ENCODE assay signal across 15 cellular contexts in genomic region chr16:87703071-87703470, GRCh38.
DNase-seq lines count a peak whose midpoint lies in the region; ATAC-seq lines count a peak whose summit lies in the region.
"Had no signal": no experiment of that assay in that cellular context is flagged by ENCODE, and none has a peak within 500 bp of the region (broad histone marks: within the 10 kb centered on the region; RNA-seq: fewer than 3 reads in every experiment).

No MANE protein-coding gene starts in this region.

- no peak for DNase-seq in CD4-positive, CD25-positive, alpha-beta regulatory T cell
- no peak for DNase-seq in CD8-positive, alpha-beta memory T cell
- no peak for DNase-seq in activated CD8-positive, alpha-beta T cell treated with anti-CD3 and anti-CD28 coated beads, Interleukin-2, amount 10 ng/mL, durations not matched to agents 7 days and 5 days
- peak; percentile 22 to 57 for DNase-seq in lung microvascular endothelial cell (ENCODE audit: low read depth in 2 of 2)
- no peak for DNase-seq in G401 (ENCODE audit: low spot score)
- DNase-seq in pons (ENCODE audit: low spot score): no peak
- DNase-seq in CD1c-positive myeloid dendritic cell (ENCODE audit: extremely low spot score): no peak
- DNase-seq: kidney, NCI-H1092, NCI-H2081 treated with DMSO at 0.1 percent for 48 hours, NCI-H524 treated with DMSO at 0.1 percent for 48 hours, SIG-M5 had no signal

- no peaks in the 10 kb centered on the region for H3K27me3 ChIP-seq in CD4-positive, CD25-positive, alpha-beta regulatory T cell (ENCODE audit: control insufficient read depth, insufficient read depth, low read length)
- no peaks in the 10 kb centered on the region for H3K27me3 ChIP-seq in CD8-positive, alpha-beta memory T cell (ENCODE audit: insufficient read depth, low read length, poor library complexity, severe bottlenecking)
- H3K27me3 ChIP-seq: neural progenitor cell had no signal

- CTCF ChIA-PET in CD8-positive, alpha-beta memory T cell (lab: Charles Lee): interaction anchor here (1.0 to 2.0 kb wide), 3 partner anchors 66 to 67 kb away, joined by 3 to 5 read pairs (median 4); no protein-coding TSS in a partner anchor
- CTCF ChIA-PET in activated CD8-positive, alpha-beta T cell treated with anti-CD3 and anti-CD28 coated beads, Interleukin-2, amount 10 ng/mL, durations not matched to agents 7 days and 5 days (lab: Charles Lee): interaction anchor here (1.8 to 2.3 kb wide), 2 partner anchors 66 to 67 kb away, joined by 7 to 11 read pairs; no protein-coding TSS in a partner anchor

- peak overlapping the region; percentile 58 for H3K4me3 ChIP-seq in CD4-positive, CD25-positive, alpha-beta regulatory T cell (ENCODE audit: low read depth, low read length)
- no peak overlapping the region for H3K4me3 ChIP-seq in CD8-positive, alpha-beta memory T cell (ENCODE audit: low read length)
- H3K4me3 ChIP-seq: neural progenitor cell had no signal

- peaks cover 1% of the 10 kb centered on the region for H3K36me3 Mint-ChIP-seq in CD4-positive, CD25-positive, alpha-beta regulatory T cell
- peaks cover 0 to 52% (median 5%) of the 10 kb centered on the region in 3 donors for H3K36me3 Mint-ChIP-seq in CD8-positive, alpha-beta memory T cell
- peaks cover 37% of the 10 kb centered on the region for H3K36me3 Mint-ChIP-seq in activated CD8-positive, alpha-beta T cell treated with anti-CD3 and anti-CD28 coated beads, Interleukin-2, amount 10 ng/mL, durations not matched to agents 7 days and 5 days (ENCODE audit: low read depth)

- peaks cover 11% of the 10 kb centered on the region for H3K36me3 ChIP-seq in CD4-positive, CD25-positive, alpha-beta regulatory T cell (ENCODE audit: control insufficient read depth, insufficient read depth, low read length)
- peaks cover 13% of the 10 kb centered on the region for H3K36me3 ChIP-seq in CD8-positive, alpha-beta memory T cell (ENCODE audit: insufficient read depth, low read length)
- H3K36me3 ChIP-seq: neural progenitor cell had no signal

- POLR2A ChIA-PET in CD8-positive, alpha-beta memory T cell (lab: Charles Lee): interaction anchor here (1.0 kb wide), 1 partner anchor 63 kb away, joined by 3 read pairs; the partner anchor contains the start of gene KLHDC4
- POLR2A ChIA-PET in activated CD8-positive, alpha-beta T cell treated with anti-CD3 and anti-CD28 coated beads, Interleukin-2, amount 10 ng/mL, durations not matched to agents 7 days and 5 days (lab: Charles Lee): no interaction called here

- no peaks in the 10 kb centered on the region for H3K9me3 Mint-ChIP-seq in CD4-positive, CD25-positive, alpha-beta regulatory T cell
- H3K9me3 Mint-ChIP-seq in CD8-positive, alpha-beta memory T cell: no peaks in the 10 kb centered on the region
- H3K9me3 Mint-ChIP-seq in activated CD8-positive, alpha-beta T cell treated with anti-CD3 and anti-CD28 coated beads, Interleukin-2, amount 10 ng/mL, durations not matched to agents 7 days and 5 days (ENCODE audit: insufficient read depth): no peaks in the 10 kb centered on the region
- H3K9me3 Mint-ChIP-seq: neural progenitor cell had no signal

- H3K4me3 Mint-ChIP-seq in CD4-positive, CD25-positive, alpha-beta regulatory T cell: peak overlapping the region in 2 of 4 donors; percentile 21 to 65
- peak overlapping the region in 1 of 7 donors; percentile 11 for H3K4me3 Mint-ChIP-seq in CD8-positive, alpha-beta memory T cell
- H3K4me3 Mint-ChIP-seq in activated CD8-positive, alpha-beta T cell treated with anti-CD3 and anti-CD28 coated beads, Interleukin-2, amount 10 ng/mL, durations not matched to agents 7 days and 5 days: peak overlapping the region; percentile 19
- H3K4me3 Mint-ChIP-seq: neural progenitor cell had no signal

- H3K27me3 Mint-ChIP-seq in CD4-positive, CD25-positive, alpha-beta regulatory T cell: no peaks in the 10 kb centered on the region
- H3K27me3 Mint-ChIP-seq in CD8-positive, alpha-beta memory T cell: no peaks in the 10 kb centered on the region
- no peaks in the 10 kb centered on the region for H3K27me3 Mint-ChIP-seq in activated CD8-positive, alpha-beta T cell treated with anti-CD3 and anti-CD28 coated beads, Interleukin-2, amount 10 ng/mL, durations not matched to agents 7 days and 5 days (ENCODE audit: low read depth)

- no peak for ATAC-seq in CD4-positive, CD25-positive, alpha-beta regulatory T cell (ENCODE audit: low read depth in 2 of 2)
- ATAC-seq in activated CD8-positive, alpha-beta T cell treated with anti-CD3 and anti-CD28 coated beads, Interleukin-2, amount 10 ng/mL, durations not matched to agents 7 days and 5 days: no peak
- no peak for ATAC-seq in HG03469 (IDR thresholded peaks at IDR 0.05; ENCODE audit: unreplicated experiment)

- H3K4me1 ChIP-seq in CD4-positive, CD25-positive, alpha-beta regulatory T cell (ENCODE audit: control insufficient read depth, insufficient read depth, low read length, poor library complexity, severe bottlenecking): peaks cover 31% of the 10 kb centered on the region
- peaks cover 42% of the 10 kb centered on the region for H3K4me1 ChIP-seq in CD8-positive, alpha-beta memory T cell (ENCODE audit: insufficient read depth, low read length)

- H3K27ac Mint-ChIP-seq in CD4-positive, CD25-positive, alpha-beta regulatory T cell: peak overlapping the region; percentile 87 to 97 (median 92)
- peak overlapping the region in 6 of 8 donors; percentile 17 to 90 (median 57) for H3K27ac Mint-ChIP-seq in CD8-positive, alpha-beta memory T cell
- H3K27ac Mint-ChIP-seq in activated CD8-positive, alpha-beta T cell treated with anti-CD3 and anti-CD28 coated beads, Interleukin-2, amount 10 ng/mL, durations not matched to agents 7 days and 5 days: peak overlapping the region; percentile 67
- H3K27ac Mint-ChIP-seq: neural progenitor cell had no signal

- no peak overlapping the region for H3K27ac ChIP-seq in CD4-positive, CD25-positive, alpha-beta regulatory T cell (ENCODE audit: insufficient read depth, low read length, poor library complexity, severe bottlenecking)
- H3K27ac ChIP-seq in CD8-positive, alpha-beta memory T cell (ENCODE audit: low read depth, low read length): no peak overlapping the region
- H3K27ac ChIP-seq: KMS-11, neural progenitor cell had no signal

- H3K9me3 ChIP-seq in CD4-positive, CD25-positive, alpha-beta regulatory T cell (ENCODE audit: control insufficient read depth in 2 of 2, low read length in 2 of 2): no peaks in the 10 kb centered on the region
- H3K9me3 ChIP-seq in CD8-positive, alpha-beta memory T cell (ENCODE audit: low read length): no peaks in the 10 kb centered on the region

- in situ Hi-C loops in G401 (cut with HindIII; ENCODE audit: low sequenced_read_pairs): no loop called here

- H3K4me1 Mint-ChIP-seq in CD4-positive, CD25-positive, alpha-beta regulatory T cell: peaks cover 0 to 49% (median 18%) of the 10 kb centered on the region in 4 donors
- peaks cover 36 to 60% (median 37%) of the 10 kb centered on the region in 3 donors for H3K4me1 Mint-ChIP-seq in CD8-positive, alpha-beta memory T cell
- H3K4me1 Mint-ChIP-seq in activated CD8-positive, alpha-beta T cell treated with anti-CD3 and anti-CD28 coated beads, Interleukin-2, amount 10 ng/mL, durations not matched to agents 7 days and 5 days (ENCODE audit: low read depth): peaks cover 51% of the 10 kb centered on the region

Comparison
In these comparisons a context has a peak if more than half of its experiments do, and no peak if none do; other contexts are left out.
1. DNase-seq: peak in lung microvascular endothelial cell (2 of 2); none in CD4-positive, CD25-positive, alpha-beta regulatory T cell (0 of 3), CD8-positive, alpha-beta memory T cell (0 of 5), activated CD8-positive, alpha-beta T cell treated with anti-CD3 and anti-CD28 coated beads, Interleukin-2, amount 10 ng/mL, durations not matched to agents 7 days and 5 days (single experiment), G401 (single experiment), pons (single experiment) and CD1c-positive myeloid dendritic cell (single experiment).
2. Peak in every context shown above with its lines, with median percentiles within 50 percentile points of each other: H3K27ac Mint-ChIP-seq.